8 cellular contexts compared by ENCODE assay signal in the genomic region with DNA sequence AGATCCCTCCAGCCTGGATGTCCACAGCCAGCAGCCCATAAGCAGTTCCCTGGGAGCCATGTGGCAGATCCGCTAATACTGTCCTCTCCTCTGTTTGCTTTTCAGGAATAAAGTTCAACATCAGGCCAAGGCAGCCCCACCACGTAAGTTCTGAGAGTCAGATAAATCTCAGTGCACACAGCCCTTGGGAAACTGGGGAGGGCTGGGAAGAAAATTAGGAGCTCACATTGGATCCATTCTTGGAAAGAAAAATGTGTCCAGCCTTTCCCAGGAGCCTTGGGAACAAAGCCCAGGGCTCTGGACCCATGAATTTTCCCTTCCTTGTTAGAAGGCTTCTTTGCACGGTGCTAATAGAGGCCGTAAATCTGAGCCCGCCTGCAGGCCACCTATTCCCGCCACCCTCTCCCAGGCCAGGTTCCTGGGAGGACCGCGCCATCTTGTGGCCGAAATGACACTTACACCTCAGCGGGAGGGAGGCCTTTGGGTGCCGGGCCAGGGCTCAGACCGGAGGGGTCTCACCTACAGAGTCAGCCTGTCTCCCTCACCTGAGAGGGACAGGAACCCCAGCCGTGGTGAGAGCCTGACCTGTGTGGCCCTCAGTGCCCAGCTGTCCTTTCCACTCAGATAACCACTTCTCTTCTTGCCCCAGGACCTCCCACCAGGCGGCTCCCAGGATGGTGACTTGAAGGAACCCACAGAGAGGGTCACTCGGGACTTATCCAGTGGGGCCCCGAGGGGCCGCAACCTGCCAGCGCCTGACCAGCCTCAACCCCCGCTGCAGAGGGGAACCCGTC. TPM values are rescaled to one million over a fixed set of nuclear protein-coding genes. Genes with fewer than 3 reads are reported as not detected.
DNase-seq lines count a peak whose midpoint lies in the region; ATAC-seq and TF ChIP-seq lines count a peak whose summit lies in the region.

No MANE protein-coding gene starts in this region.

- peak; percentile 86 for TF ChIP-seq CTCF in 22Rv1 (IDR thresholded peaks at IDR 0.05)
- TF ChIP-seq CTCF in GM13977 (IDR thresholded peaks at IDR 0.05; ENCODE audit: extremely low read depth, insufficient read depth, missing control alignments), result peak; percentile 92
- peak; percentile 71 to 92 (median 88) for TF ChIP-seq CTCF in adrenal gland (IDR thresholded peaks at IDR 0.05)

- 10 to 25% (median 19%) methylated on average over 4 to 20 of the region's 20 CpGs for WGBS in adrenal gland, 4 donors

- in situ Hi-C loops in GM13977 (cut with MboI; ENCODE audit: low pct_unique_long_range_greater_than_20kb, low sequenced_read_pairs, unreplicated experiment), result loop anchor here (10.0 kb wide), 1 partner anchor 347 kb away; no protein-coding TSS in a partner anchor

- ATAC-seq in left ventricle myocardium superior (peak; percentile 83), sciatic nerve (peak; percentile 70), HG02571 (IDR thresholded peaks at IDR 0.05; ENCODE audit: unreplicated experiment) (no peak)

- intact Hi-C loops in adrenal gland (cut with DNase I) (loop anchor here in 1 of 2 donors (5.0 to 10.0 kb wide), 2 partner anchors 339 to 527 kb away; no protein-coding TSS in a partner anchor), left ventricle myocardium superior (cut with micrococcal nuclease) (loop anchor here (5.0 kb wide), 1 partner anchor 354 kb away; no protein-coding TSS in a partner anchor), sciatic nerve (cut with DNase I) (loop anchor here (10.0 kb wide), 1 partner anchor 337 kb away; no protein-coding TSS in a partner anchor)

- H3K4me3 ChIP-seq in adrenal gland, result no peak overlapping the region

- H3K27me3 ChIP-seq in adrenal gland, result no peaks in the 10 kb centered on the region

- no peak for TF ChIP-seq POLR2A in adrenal gland (IDR thresholded peaks at IDR 0.05)

- no peaks in the 10 kb centered on the region for H3K9me3 ChIP-seq in adrenal gland (replicated peaks in 1 of 3)

- no peaks in the 10 kb centered on the region for H3K4me1 ChIP-seq in adrenal gland (replicated peaks in 1 of 2)

- H3K36me3 ChIP-seq in adrenal gland (replicated peaks in 1 of 2), result no peaks in the 10 kb centered on the region

- peak; percentile 88 for DNase-seq in GM13977 (ENCODE audit: low spot score)
- DNase-seq in NCI-H128 (lab: John Stamatoyannopoulos, UW; ENCODE audit: unreplicated experiment), result peak; percentile 44
- DNase-seq in T follicular helper cell (ENCODE audit: low read depth), result peak; percentile 59
- peak; percentile 46 to 86 (median 74) for DNase-seq in adrenal gland
- peak; percentile 83 for DNase-seq in left ventricle myocardium superior
- peak; percentile 85 for DNase-seq in sciatic nerve (ENCODE audit: low spot score)

- H3K27ac ChIP-seq in 22Rv1 (no peak overlapping the region), adrenal gland (no peak overlapping the region)

RNA-seq across cellular contexts. Expression of a gene that starts 25.2 kb away (rescaled TPM):
- total RNA-seq in adrenal gland (10 to 100 TPM in 5 of 8 donors, 1 to 10 TPM in 3; 3.9 to 21.7 (median 11.2) TPM), left ventricle myocardium superior (9.6 TPM), sciatic nerve (20.4 TPM)
- polyA plus RNA-seq in adrenal gland, result 10 to 100 TPM in 2 of 3 donors, 1 to 10 TPM in 1; 3.4 to 16.6 (median 16.4) TPM
